ENCODE assay signal across 19 cellular contexts in the genomic region with DNA sequence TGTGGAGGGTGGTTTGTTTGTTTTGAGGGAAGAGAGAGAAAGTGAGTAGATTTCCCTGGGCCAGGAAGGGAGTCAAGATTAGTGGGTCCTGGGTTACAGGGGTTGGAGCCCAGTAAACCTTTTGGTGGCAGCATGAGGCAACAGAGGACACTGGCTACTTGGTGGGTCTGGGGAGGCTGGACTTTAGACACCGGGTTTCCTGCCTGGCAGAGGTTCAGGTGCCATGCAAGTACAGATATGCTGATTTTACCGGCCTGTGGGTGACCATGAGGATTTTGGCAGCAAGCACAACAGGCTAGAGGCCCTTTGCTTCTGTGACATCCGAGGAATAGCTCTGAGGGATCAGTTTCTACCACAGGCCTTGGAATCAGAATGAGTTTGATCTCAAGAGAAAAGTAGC.
"Had no signal": no experiment of that assay in that cellular context is flagged by ENCODE, and none has a peak within 500 bp of the region (broad histone marks: within the 10 kb centered on the region; RNA-seq: fewer than 3 reads in every experiment).

No MANE protein-coding gene starts in this region.

- H3K9me3 ChIP-seq: heart left ventricle, left lung, right atrium auricular region, tibial artery, upper lobe of right lung, vagina had no signal

- H3K4me2 ChIP-seq: smooth muscle cell had no signal

- H3K27me3 ChIP-seq: heart left ventricle, left lung, right atrium auricular region, tibial artery, upper lobe of right lung, vagina had no signal

- ATAC-seq: esophagus mucosa; heart left ventricle; stimulated activated naive CD8-positive, alpha-beta T cell treated with anti-CD3 and anti-CD28 coated beads, Interleukin-15, Interleukin-2, amounts not matched to agents 100 U/mL and 50 U/mL, for 24 hours; upper lobe of right lung had no signal

- H3K4me1 ChIP-seq: tibial artery, vagina had no signal

- H3K9me3 Mint-ChIP-seq: naive B cell had no signal

- H3K36me3 ChIP-seq: heart left ventricle, left lung, right atrium auricular region, tibial artery, upper lobe of right lung, vagina had no signal

- H3K27ac ChIP-seq: heart left ventricle, left lung, tibial artery, vagina had no signal

- H3K4me3 ChIP-seq: heart left ventricle, left lung, lung, right atrium auricular region, smooth muscle cell, tibial artery, upper lobe of right lung, vagina had no signal

- DNase-seq: effector memory CD4-positive, alpha-beta T cell; heart left ventricle; hippocampal formation; kidney glomerular epithelial cell; left lung; mesendoderm; naive B cell; stimulated activated CD4-positive, alpha-beta T cell treated with anti-CD3 and anti-CD28 coated beads, Interleukin-2, amount 100 ng/mL, for 48 hours; stimulated activated naive CD8-positive, alpha-beta T cell treated with anti-CD3 and anti-CD28 coated beads, Interleukin-15, Interleukin-2, amounts not matched to agents 100 U/mL and 50 U/mL, for 24 hours; tibial artery; upper lobe of right lung had no signal

- H3K27ac Mint-ChIP-seq: naive B cell had no signal

- H3K36me3 Mint-ChIP-seq: naive B cell had no signal

- FAIRE-seq: endometrium, frontal cortex, islet of Langerhans had no signal
